In genomic region chr22:43163241-43163795, GRCh38 we compare ENCODE assay signal across 24 cellular contexts. TPM values are rescaled to one million over a fixed set of nuclear protein-coding genes. Genes with fewer than 3 reads are reported as not detected.
DNase-seq lines count a peak whose midpoint lies in the region; ATAC-seq, FAIRE-seq and TF ChIP-seq lines count a peak whose summit lies in the region.
"Had no signal": no experiment of that assay in that cellular context is flagged by ENCODE, and none has a peak within 500 bp of the region (broad histone marks: within the 10 kb centered on the region; RNA-seq: fewer than 3 reads in every experiment).

No MANE protein-coding gene starts in this region.

- no peak for ATAC-seq in stimulated activated memory B cell treated with anti-CD40 and anti-IgM and Interleukin-4, amounts not matched to agents 10 μg/mL and 1 μg/mL and 100 μg/mL, for 72 hours
- no peak for ATAC-seq in GM21515 (IDR thresholded peaks at IDR 0.05; ENCODE audit: unreplicated experiment)
- ATAC-seq in HG03378 (IDR thresholded peaks at IDR 0.05; ENCODE audit: unreplicated experiment) = no peak
- no peak for ATAC-seq in GM18505 (IDR thresholded peaks at IDR 0.05; ENCODE audit: unreplicated experiment)
- ATAC-seq: activated T-helper 17 cell treated with anti-CD3 and anti-CD28 coated beads, Interleukin-2, amount 50 U/mL, for 72 hours; naive thymus-derived CD8-positive, alpha-beta T cell had no signal

- H3K9ac ChIP-seq in BLaER1 treated with 17β-estradiol and CSF1 and Interleukin-3, amounts not matched to agents 10 nM and 100 nM = peak overlapping the region in 9 of 11 experiments; percentile 6 to 37 (median 32); a peak in 8 of 22 replicates
- H3K9ac ChIP-seq in adipocyte (ENCODE audit: low read length) = peak overlapping the region; percentile 32
- no peak overlapping the region for H3K9ac ChIP-seq in kidney (ENCODE audit: low read length in 2 of 2)

- H3K27me3 ChIP-seq in BLaER1 treated with 17β-estradiol and CSF1 and Interleukin-3, amounts not matched to agents 10 nM and 100 nM = no peaks in the 10 kb centered on the region
- no peaks in the 10 kb centered on the region for H3K27me3 ChIP-seq in adipocyte (replicated peaks; ENCODE audit: control insufficient read depth, insufficient read depth, low read length)
- H3K27me3 ChIP-seq: MG63 had no signal

- DNase-seq in adipocyte (ENCODE audit: low read depth) (no peak), kidney (peak; percentile 76), mesothelial cell of epicardium (ENCODE audit: low spot score in 2 of 2, unreplicated experiment in 2 of 2) (no peak)
- DNase-seq: activated naive CD8-positive, alpha-beta T cell treated with anti-CD3 and anti-CD28 coated beads for 36 hours; C1 segment of cervical spinal cord; effector CD8-positive, alpha-beta T cell; kidney glomerular epithelial cell; mesendoderm; naive thymus-derived CD8-positive, alpha-beta T cell; NCI-H1436; NCI-H510A had no signal

- no peak for TF ChIP-seq CTCF in kidney (IDR thresholded peaks at IDR 0.05; ENCODE audit: borderline replicate concordance, extremely low read depth, insufficient read depth)
- TF ChIP-seq CTCF in mesothelial cell of epicardium (IDR thresholded peaks at IDR 0.05; ENCODE audit: unreplicated experiment) = no peak

- peak overlapping the region; percentile 58 to 77 (median 66) for H3K4me2 ChIP-seq in BLaER1 treated with 17β-estradiol and CSF1 and Interleukin-3, amounts not matched to agents 10 nM and 100 nM
- H3K4me2 ChIP-seq: A549 had no signal

- FAIRE-seq in kidney (lab: Jason Lieb, UNC) = no peak
- FAIRE-seq: A549, H1 had no signal

- no peaks in the 10 kb centered on the region for H3K9me3 Mint-ChIP-seq in stimulated activated memory B cell treated with anti-CD40 and anti-IgM and Interleukin-4, amounts not matched to agents 10 μg/mL and 1 μg/mL and 100 μg/mL, for 72 hours
- H3K9me3 Mint-ChIP-seq in mesothelial cell of epicardium = no peaks in the 10 kb centered on the region
- H3K9me3 Mint-ChIP-seq: activated naive CD8-positive, alpha-beta T cell treated with anti-CD3 and anti-CD28 coated beads for 36 hours; activated T-helper 17 cell treated with anti-CD3 and anti-CD28 coated beads, Interleukin-2, amount 50 U/mL, for 72 hours; naive thymus-derived CD8-positive, alpha-beta T cell; T-helper 2 cell treated with Interferon-gamma antibody and Interleukin-4, amounts not matched to agents 5 μg/mL and 100 μg/mL, for 36 hours had no signal

- H3K4me1 ChIP-seq in BLaER1 treated with 17β-estradiol and CSF1 and Interleukin-3, amounts not matched to agents 10 nM and 100 nM = peaks cover 45 to 75% (median 63%) of the 10 kb centered on the region in 10 experiments
- H3K4me1 ChIP-seq in adipocyte (ENCODE audit: control insufficient read depth, insufficient read depth, low read length) (peaks cover 34% of the 10 kb centered on the region), kidney (ENCODE audit: control insufficient read depth in 1 of 2, insufficient read depth in 1 of 2, low read depth in 1 of 2, low read length in 2 of 2) (peaks cover 0 to 6% of the 10 kb centered on the region in 2 donors)
- H3K4me1 ChIP-seq: A549 had no signal

- no peak overlapping the region for H3K4me3 Mint-ChIP-seq in stimulated activated memory B cell treated with anti-CD40 and anti-IgM and Interleukin-4, amounts not matched to agents 10 μg/mL and 1 μg/mL and 100 μg/mL, for 72 hours
- no peak overlapping the region for H3K4me3 Mint-ChIP-seq in mesothelial cell of epicardium
- H3K4me3 Mint-ChIP-seq: activated naive CD8-positive, alpha-beta T cell treated with anti-CD3 and anti-CD28 coated beads for 36 hours; activated T-helper 17 cell treated with anti-CD3 and anti-CD28 coated beads, Interleukin-2, amount 50 U/mL, for 72 hours; naive thymus-derived CD8-positive, alpha-beta T cell; T-helper 2 cell treated with Interferon-gamma antibody and Interleukin-4, amounts not matched to agents 5 μg/mL and 100 μg/mL, for 36 hours had no signal

- peaks cover 19% of the 10 kb centered on the region for H3K4me1 Mint-ChIP-seq in stimulated activated memory B cell treated with anti-CD40 and anti-IgM and Interleukin-4, amounts not matched to agents 10 μg/mL and 1 μg/mL and 100 μg/mL, for 72 hours
- H3K4me1 Mint-ChIP-seq in mesothelial cell of epicardium = peaks cover 4% of the 10 kb centered on the region
- H3K4me1 Mint-ChIP-seq: activated naive CD8-positive, alpha-beta T cell treated with anti-CD3 and anti-CD28 coated beads for 36 hours; activated T-helper 17 cell treated with anti-CD3 and anti-CD28 coated beads, Interleukin-2, amount 50 U/mL, for 72 hours had no signal

- TF ChIP-seq POLR2A in GM18505 (IDR thresholded peaks at IDR 0.05; ENCODE audit: borderline replicate concordance, extremely low read depth, insufficient read depth, insufficient read length) = no peak

- peaks cover 30% of the 10 kb centered on the region for H3K36me3 Mint-ChIP-seq in stimulated activated memory B cell treated with anti-CD40 and anti-IgM and Interleukin-4, amounts not matched to agents 10 μg/mL and 1 μg/mL and 100 μg/mL, for 72 hours
- peaks cover 3% of the 10 kb centered on the region for H3K36me3 Mint-ChIP-seq in mesothelial cell of epicardium

- no peak overlapping the region; a peak in 1 of 20 replicates for H3K4me3 ChIP-seq in BLaER1 treated with 17β-estradiol and CSF1 and Interleukin-3, amounts not matched to agents 10 nM and 100 nM
- H3K4me3 ChIP-seq in adipocyte (ENCODE audit: low read length) = no peak overlapping the region
- no peak overlapping the region for H3K4me3 ChIP-seq in kidney (ENCODE audit: low read length in 2 of 2)
- H3K4me3 ChIP-seq: A549, MG63, SK-N-MC had no signal

- peak overlapping the region in 5 of 11 experiments; percentile 3 to 44 (median 31); a peak in 7 of 22 replicates for H3K27ac ChIP-seq in BLaER1 treated with 17β-estradiol and CSF1 and Interleukin-3, amounts not matched to agents 10 nM and 100 nM
- H3K27ac ChIP-seq in kidney (ENCODE audit: low read depth in 2 of 2, low read length in 2 of 2) = no peak overlapping the region
- H3K27ac ChIP-seq: A549, SK-N-MC had no signal

- peaks cover 56 to 78% (median 70%) of the 10 kb centered on the region in 11 experiments for H3K36me3 ChIP-seq in BLaER1 treated with 17β-estradiol and CSF1 and Interleukin-3, amounts not matched to agents 10 nM and 100 nM
- H3K36me3 ChIP-seq in adipocyte (ENCODE audit: control insufficient read depth, insufficient read depth, low read length, severe bottlenecking) (peaks cover 15% of the 10 kb centered on the region), kidney (ENCODE audit: control insufficient read depth in 1 of 2, insufficient read depth in 2 of 2, low read length in 2 of 2) (no peaks in the 10 kb centered on the region)

- no peaks in the 10 kb centered on the region for H3K9me3 ChIP-seq in BLaER1 treated with 17β-estradiol and CSF1 and Interleukin-3, amounts not matched to agents 10 nM and 100 nM (replicated peaks in 1 of 11)
- H3K9me3 ChIP-seq in adipocyte (ENCODE audit: control insufficient read depth, low read length) (no peaks in the 10 kb centered on the region), kidney (ENCODE audit: control insufficient read depth in 1 of 2, low read length in 2 of 2) (no peaks in the 10 kb centered on the region)
- H3K9me3 ChIP-seq: A549, MG63 had no signal

- no peaks in the 10 kb centered on the region for H3K27me3 Mint-ChIP-seq in stimulated activated memory B cell treated with anti-CD40 and anti-IgM and Interleukin-4, amounts not matched to agents 10 μg/mL and 1 μg/mL and 100 μg/mL, for 72 hours
- H3K27me3 Mint-ChIP-seq in mesothelial cell of epicardium (ENCODE audit: low read depth) = no peaks in the 10 kb centered on the region
- H3K27me3 Mint-ChIP-seq: activated naive CD8-positive, alpha-beta T cell treated with anti-CD3 and anti-CD28 coated beads for 36 hours; activated T-helper 17 cell treated with anti-CD3 and anti-CD28 coated beads, Interleukin-2, amount 50 U/mL, for 72 hours; naive thymus-derived CD8-positive, alpha-beta T cell had no signal

- intact Hi-C loops in kidney (cut with DNase I) = no loop called here

- H4K20me1 ChIP-seq in BLaER1 treated with 17β-estradiol and CSF1 and Interleukin-3, amounts not matched to agents 10 nM and 100 nM = peaks cover 50 to 99% (median 81%) of the 10 kb centered on the region in 11 experiments

- H3K27ac Mint-ChIP-seq in stimulated activated memory B cell treated with anti-CD40 and anti-IgM and Interleukin-4, amounts not matched to agents 10 μg/mL and 1 μg/mL and 100 μg/mL, for 72 hours = peak overlapping the region; percentile 59
- H3K27ac Mint-ChIP-seq in mesothelial cell of epicardium = no peak overlapping the region
- H3K27ac Mint-ChIP-seq: activated naive CD8-positive, alpha-beta T cell treated with anti-CD3 and anti-CD28 coated beads for 36 hours; activated T-helper 17 cell treated with anti-CD3 and anti-CD28 coated beads, Interleukin-2, amount 50 U/mL, for 72 hours; T-helper 2 cell treated with Interferon-gamma antibody and Interleukin-4, amounts not matched to agents 5 μg/mL and 100 μg/mL, for 36 hours had no signal

RNA-seq across cellular contexts. Expression of gene TSPO, which starts 12.0 kb away (rescaled TPM):
- total RNA-seq in kidney (134 TPM), mesothelial cell of epicardium (43.2 to 44.9 TPM (median 44.5 TPM) in 3 replicates)
- 173 TPM for polyA plus RNA-seq in kidney (ENCODE audit: insufficient read depth, low read depth, low replicate concordance)

RNA-seq across cellular contexts. Expression of gene MCAT, which starts 20.1 kb away (rescaled TPM):
- total RNA-seq in kidney = 24.8 TPM
- polyA plus RNA-seq in kidney (ENCODE audit: insufficient read depth, low read depth, low replicate concordance) = 74.7 TPM
- 17.4 to 18.1 TPM (median 17.6 TPM) in 3 replicates for total RNA-seq in mesothelial cell of epicardium

RNA-seq across cellular contexts. Expression of gene TTLL12, which starts 23.6 kb away (rescaled TPM):
- 26.3 TPM for total RNA-seq in kidney
- 11.5 TPM for polyA plus RNA-seq in kidney (ENCODE audit: insufficient read depth, low read depth, low replicate concordance)
- 41.3 to 43.5 TPM (median 42.7 TPM) in 3 replicates for total RNA-seq in mesothelial cell of epicardium

RNA-seq across cellular contexts. Expression of gene BIK, which starts 52.8 kb away (rescaled TPM):
- total RNA-seq in kidney = 4.7 TPM
- 4.8 TPM for polyA plus RNA-seq in kidney (ENCODE audit: insufficient read depth, low read depth, low replicate concordance)
- total RNA-seq in mesothelial cell of epicardium = 8.0 to 9.9 TPM (median 9.3 TPM) in 3 replicates
- total RNA-seq: fibroblast of lung, posterior vena cava had no signal
- polyA plus RNA-seq: fibroblast of lung had no signal

Comparison
In these comparisons a context has a peak if more than half of its experiments do, and no peak if none do; other contexts are left out.
1. H3K9ac ChIP-seq: peak in BLaER1 treated with 17β-estradiol and CSF1 and Interleukin-3, amounts not matched to agents 10 nM and 100 nM (9 of 11) and adipocyte (single experiment); none in kidney (0 of 2).